ENCODE assay signal across 27 cellular contexts in genomic region chr1:186615332-186615731, GRCh38.
DNase-seq lines count a peak whose midpoint lies in the region; ATAC-seq and TF ChIP-seq lines count a peak whose summit lies in the region.
"Had no signal": no experiment of that assay in that cellular context is flagged by ENCODE, and none has a peak within 500 bp of the region (broad histone marks: within the 10 kb centered on the region; RNA-seq: fewer than 3 reads in every experiment).

No MANE protein-coding gene starts in this region.

- no peaks in the 10 kb centered on the region for H4K20me1 ChIP-seq in KMS-11 (ENCODE audit: insufficient read depth)

- peaks cover 2% of the 10 kb centered on the region for H3K36me3 Mint-ChIP-seq in activated CD4-positive, alpha-beta T cell treated with anti-CD3 and anti-CD28 coated beads, Interleukin-2, amount 10 ng/mL, durations not matched to agents 7 days and 5 days (ENCODE audit: low read depth)
- no peaks in the 10 kb centered on the region for H3K36me3 Mint-ChIP-seq in activated T-helper 1 cell treated with anti-CD3 and anti-CD28 coated beads, Interleukin-12 subunit alpha, Interleukin-12 subunit beta, Interleukin-2, Interleukin-4 antibody, amounts not matched to agents 30 ng/mL and 10 ng/mL and 1 ng/mL, durations not matched to agents 14 hours and 24 hours and 36 hours (ENCODE audit: low read depth)
- H3K36me3 Mint-ChIP-seq in natural killer cell = no peaks in the 10 kb centered on the region
- H3K36me3 Mint-ChIP-seq: brain had no signal

- peak overlapping the region; percentile 26; the same call in 1 of the 2 replicates for H3K4me2 ChIP-seq in KMS-11
- H3K4me2 ChIP-seq: A549 had no signal

- H3K27me3 ChIP-seq in KMS-11 (ENCODE audit: insufficient read depth, low read depth) (no peaks in the 10 kb centered on the region), esophagus muscularis mucosa (no peaks in the 10 kb centered on the region), right atrium auricular region (no peaks in the 10 kb centered on the region)
- H3K27me3 ChIP-seq: BE2C, tibial artery had no signal

- H2AFZ ChIP-seq in KMS-11 (ENCODE audit: low read depth) = no peak overlapping the region

- CTCF ChIA-PET in activated CD4-positive, alpha-beta T cell treated with anti-CD3 and anti-CD28 coated beads, Interleukin-2, amount 10 ng/mL, durations not matched to agents 7 days and 5 days (lab: Charles Lee) = interaction anchor here (1.4 kb wide), 1 partner anchor 119 kb away, joined by 3 read pairs; no protein-coding TSS in a partner anchor

- no peaks in the 10 kb centered on the region for H3K36me3 ChIP-seq in KMS-11 (ENCODE audit: insufficient read depth)
- H3K36me3 ChIP-seq in esophagus muscularis mucosa = no peaks in the 10 kb centered on the region
- no peaks in the 10 kb centered on the region for H3K36me3 ChIP-seq in right atrium auricular region
- H3K36me3 ChIP-seq: BE2C, tibial artery had no signal

- ATAC-seq in natural killer cell = peak in 1 of 3 donors; percentile 42
- ATAC-seq: A549, left lobe of liver had no signal

- WGBS in esophagus muscularis mucosa = 52% methylated on average over 4 of the region's 4 CpGs

- POLR2A ChIA-PET in activated CD4-positive, alpha-beta T cell treated with anti-CD3 and anti-CD28 coated beads, Interleukin-2, amount 10 ng/mL, durations not matched to agents 7 days and 5 days (lab: Charles Lee) = no interaction called here

- peaks cover 20% of the 10 kb centered on the region for H3K27me3 Mint-ChIP-seq in activated CD4-positive, alpha-beta T cell treated with anti-CD3 and anti-CD28 coated beads, Interleukin-2, amount 10 ng/mL, durations not matched to agents 7 days and 5 days
- peaks cover 38% of the 10 kb centered on the region for H3K27me3 Mint-ChIP-seq in activated T-helper 1 cell treated with anti-CD3 and anti-CD28 coated beads, Interleukin-12 subunit alpha, Interleukin-12 subunit beta, Interleukin-2, Interleukin-4 antibody, amounts not matched to agents 30 ng/mL and 10 ng/mL and 1 ng/mL, durations not matched to agents 14 hours and 24 hours and 36 hours (ENCODE audit: insufficient read depth)
- H3K27me3 Mint-ChIP-seq in natural killer cell (ENCODE audit: low read depth in 2 of 2) = no peaks in the 10 kb centered on the region
- H3K27me3 Mint-ChIP-seq: brain had no signal

- TF ChIP-seq POLR2A in esophagus muscularis mucosa (IDR thresholded peaks at IDR 0.05; ENCODE audit: low read depth) = no peak

- peak overlapping the region; percentile 37 for H3K27ac Mint-ChIP-seq in activated CD4-positive, alpha-beta T cell treated with anti-CD3 and anti-CD28 coated beads, Interleukin-2, amount 10 ng/mL, durations not matched to agents 7 days and 5 days
- H3K27ac Mint-ChIP-seq in activated T-helper 1 cell treated with anti-CD3 and anti-CD28 coated beads, Interleukin-12 subunit alpha, Interleukin-12 subunit beta, Interleukin-2, Interleukin-4 antibody, amounts not matched to agents 30 ng/mL and 10 ng/mL and 1 ng/mL, durations not matched to agents 14 hours and 24 hours and 36 hours = peak overlapping the region; percentile 29
- H3K27ac Mint-ChIP-seq in natural killer cell = peak overlapping the region; percentile 6 to 11
- H3K27ac Mint-ChIP-seq: activated B cell treated with CpG ODN at 0.5 μM for 24 hours; activated CD4-positive, alpha-beta memory T cell treated with anti-CD3 and anti-CD28 coated beads, Interleukin-2, amount 10 ng/mL, durations not matched to agents 7 days and 5 days; brain had no signal

- TF ChIP-seq CTCF in KMS-11 (conservative IDR thresholded peaks at IDR 0.05; ENCODE audit: low read depth, low read length) = no peak
- no peak for TF ChIP-seq CTCF in natural killer cell (IDR thresholded peaks at IDR 0.05)
- no peak for TF ChIP-seq CTCF in esophagus muscularis mucosa (IDR thresholded peaks at IDR 0.05)
- no peak for TF ChIP-seq CTCF in right atrium auricular region (IDR thresholded peaks at IDR 0.05)

- H3K27ac ChIP-seq in KMS-11 = no peak overlapping the region
- H3K27ac ChIP-seq in esophagus muscularis mucosa (replicated peaks in 1 of 4) = no peak overlapping the region
- no peak overlapping the region for H3K27ac ChIP-seq in right atrium auricular region
- H3K27ac ChIP-seq: A549, tibial artery had no signal

- H3K9ac ChIP-seq in KMS-11 = no peak overlapping the region

- H3K4me3 ChIP-seq in KMS-11 (IDR thresholded peaks at IDR 0.05; ENCODE audit: insufficient read depth, low read depth, low read length) (no peak overlapping the region), esophagus muscularis mucosa (no peak overlapping the region), right atrium auricular region (no peak overlapping the region)
- H3K4me3 ChIP-seq: A549, tibial artery had no signal

- H3K79me2 ChIP-seq in KMS-11 (ENCODE audit: insufficient read depth, low read depth) = no peaks in the 10 kb centered on the region

- intact Hi-C loops in activated T-helper 1 cell treated with anti-CD3 and anti-CD28 coated beads, Interleukin-12 subunit alpha, Interleukin-12 subunit beta, Interleukin-2, Interleukin-4 antibody, amounts not matched to agents 30 ng/mL and 10 ng/mL and 1 ng/mL, durations not matched to agents 14 hours and 24 hours and 36 hours (cut with micrococcal nuclease) = no loop called here
- intact Hi-C loops in natural killer cell (cut with micrococcal nuclease) = no loop called here
- intact Hi-C loops in esophagus muscularis mucosa (cut with DNase I) = no loop called here

- H3K4me1 ChIP-seq in KMS-11 (ENCODE audit: low read depth, poor library complexity, severe bottlenecking) (peaks cover 41% of the 10 kb centered on the region), esophagus muscularis mucosa (no peaks in the 10 kb centered on the region), right atrium auricular region (no peaks in the 10 kb centered on the region)
- H3K4me1 ChIP-seq: BE2C, tibial artery had no signal

- TF ChIP-seq EP300 in esophagus muscularis mucosa (IDR thresholded peaks at IDR 0.05) = no peak

- H3K4me1 Mint-ChIP-seq in activated CD4-positive, alpha-beta T cell treated with anti-CD3 and anti-CD28 coated beads, Interleukin-2, amount 10 ng/mL, durations not matched to agents 7 days and 5 days = peaks cover 41% of the 10 kb centered on the region
- H3K4me1 Mint-ChIP-seq in activated T-helper 1 cell treated with anti-CD3 and anti-CD28 coated beads, Interleukin-12 subunit alpha, Interleukin-12 subunit beta, Interleukin-2, Interleukin-4 antibody, amounts not matched to agents 30 ng/mL and 10 ng/mL and 1 ng/mL, durations not matched to agents 14 hours and 24 hours and 36 hours (ENCODE audit: low read depth) = peaks cover 40% of the 10 kb centered on the region
- H3K4me1 Mint-ChIP-seq in natural killer cell = peaks cover 34 to 37% of the 10 kb centered on the region in 2 donors
- H3K4me1 Mint-ChIP-seq: brain had no signal

- peak overlapping the region; percentile 9 for H3K4me3 Mint-ChIP-seq in activated CD4-positive, alpha-beta T cell treated with anti-CD3 and anti-CD28 coated beads, Interleukin-2, amount 10 ng/mL, durations not matched to agents 7 days and 5 days
- peak overlapping the region; percentile 15 for H3K4me3 Mint-ChIP-seq in activated T-helper 1 cell treated with anti-CD3 and anti-CD28 coated beads, Interleukin-12 subunit alpha, Interleukin-12 subunit beta, Interleukin-2, Interleukin-4 antibody, amounts not matched to agents 30 ng/mL and 10 ng/mL and 1 ng/mL, durations not matched to agents 14 hours and 24 hours and 36 hours
- no peak overlapping the region for H3K4me3 Mint-ChIP-seq in natural killer cell
- H3K4me3 Mint-ChIP-seq: activated B cell treated with CpG ODN at 0.5 μM for 24 hours; activated CD4-positive, alpha-beta memory T cell treated with anti-CD3 and anti-CD28 coated beads, Interleukin-2, amount 10 ng/mL, durations not matched to agents 7 days and 5 days; brain had no signal

- no peak for DNase-seq in activated CD4-positive, alpha-beta T cell treated with anti-CD3 and anti-CD28 coated beads, Interleukin-2, amount 10 ng/mL, durations not matched to agents 7 days and 5 days
- no peak for DNase-seq in activated CD4-positive, alpha-beta T cell treated with anti-CD3 and anti-CD28 coated beads, Interleukin-2, amount 50 U/mL, for 1 hour
- no peak for DNase-seq in activated T-helper 1 cell treated with anti-CD3 and anti-CD28 coated beads, Interleukin-12 subunit alpha, Interleukin-12 subunit beta, Interleukin-2, Interleukin-4 antibody, amounts not matched to agents 30 ng/mL and 10 ng/mL and 1 ng/mL, durations not matched to agents 14 hours and 24 hours and 36 hours (ENCODE audit: low spot score)
- no peak for DNase-seq in natural killer cell
- no peak for DNase-seq in HPDE6-E6E7 (ENCODE audit: extremely low spot score)
- no peak for DNase-seq in esophagus muscularis mucosa (ENCODE audit: extremely low spot score)
- DNase-seq in right atrium auricular region (ENCODE audit: low spot score) = no peak
- DNase-seq: activated B cell treated with CpG ODN at 0.5 μM for 24 hours; activated CD4-positive, alpha-beta memory T cell treated with anti-CD3 and anti-CD28 coated beads, Interleukin-2, amount 10 ng/mL, durations not matched to agents 7 days and 5 days; activated gamma-delta T cell; BE2C; DMS79 treated with DMSO at 0.1 percent for 48 hours; GF-D8; HCEC 1CT; hypothalamus; NCI-H1694; NCI-H2171; NCI-H510A treated with DMSO at 0.1 percent for 48 hours; NK-92 treated with Interleukin-12 subunit alpha and Interleukin-12 subunit beta, amount 100 ng/mL, for 24 hours; SHP77; small intestine; SW 1271; tibial artery had no signal

- H3K9me3 Mint-ChIP-seq in activated CD4-positive, alpha-beta T cell treated with anti-CD3 and anti-CD28 coated beads, Interleukin-2, amount 10 ng/mL, durations not matched to agents 7 days and 5 days = peaks cover 3% of the 10 kb centered on the region
- peaks cover 5% of the 10 kb centered on the region for H3K9me3 Mint-ChIP-seq in activated T-helper 1 cell treated with anti-CD3 and anti-CD28 coated beads, Interleukin-12 subunit alpha, Interleukin-12 subunit beta, Interleukin-2, Interleukin-4 antibody, amounts not matched to agents 30 ng/mL and 10 ng/mL and 1 ng/mL, durations not matched to agents 14 hours and 24 hours and 36 hours
- H3K9me3 Mint-ChIP-seq in natural killer cell = peaks cover 0 to 2% of the 10 kb centered on the region in 2 donors
- H3K9me3 Mint-ChIP-seq: activated CD4-positive, alpha-beta memory T cell treated with anti-CD3 and anti-CD28 coated beads, Interleukin-2, amount 10 ng/mL, durations not matched to agents 7 days and 5 days had no signal

- H3K9me3 ChIP-seq in esophagus muscularis mucosa (no peaks in the 10 kb centered on the region), right atrium auricular region (no peaks in the 10 kb centered on the region)
- H3K9me3 ChIP-seq: A549, BE2C, tibial artery had no signal
